ENCODE assay signal across 15 cellular contexts in genomic region chr6:34598725-34599124, GRCh38. TPM values are rescaled to one million over a fixed set of nuclear protein-coding genes. Genes with fewer than 3 reads are reported as not detected.
DNase-seq lines count a peak whose midpoint lies in the region; ATAC-seq and TF ChIP-seq lines count a peak whose summit lies in the region.
"Had no signal": no experiment of that assay in that cellular context is flagged by ENCODE, and none has a peak within 500 bp of the region (broad histone marks: within the 10 kb centered on the region; RNA-seq: fewer than 3 reads in every experiment).

No MANE protein-coding gene starts in this region.

- H3K36me3 Mint-ChIP-seq in activated CD4-positive, alpha-beta memory T cell treated with anti-CD3 and anti-CD28 coated beads for 36 hours: peaks cover 2% of the 10 kb centered on the region

- no peaks in the 10 kb centered on the region for H3K27me3 Mint-ChIP-seq in activated CD4-positive, alpha-beta memory T cell treated with anti-CD3 and anti-CD28 coated beads for 36 hours
- H3K27me3 Mint-ChIP-seq: central memory CD8-positive, alpha-beta T cell had no signal

- TF ChIP-seq EP300 in suprapubic skin (IDR thresholded peaks at IDR 0.05): no peak

- no peaks in the 10 kb centered on the region for H3K36me3 ChIP-seq in suprapubic skin
- H3K36me3 ChIP-seq: pancreas, uterus had no signal

- POLR2A ChIA-PET in activated CD4-positive, alpha-beta memory T cell treated with anti-CD3 and anti-CD28 coated beads for 36 hours (lab: Charles Lee): no interaction called here

- intact Hi-C loops in activated CD4-positive, alpha-beta memory T cell treated with anti-CD3 and anti-CD28 coated beads for 36 hours (cut with micrococcal nuclease): no loop called here

- peaks cover 29% of the 10 kb centered on the region for H3K4me1 Mint-ChIP-seq in activated CD4-positive, alpha-beta memory T cell treated with anti-CD3 and anti-CD28 coated beads for 36 hours (ENCODE audit: low read depth)

- DNase-seq in LNCaP clone FGC (ENCODE audit: low read depth): peak; percentile 98
- peak; percentile 55 for DNase-seq in left lobe of liver (ENCODE audit: low spot score)
- no peak for DNase-seq in suprapubic skin (ENCODE audit: low spot score in 2 of 2)
- DNase-seq in activated CD4-positive, alpha-beta memory T cell treated with anti-CD3 and anti-CD28 coated beads for 36 hours: no peak
- no peak for DNase-seq in OCI-M2 (lab: John Stamatoyannopoulos, UW; ENCODE audit: unreplicated experiment)
- DNase-seq in NCI-H1048 (lab: John Stamatoyannopoulos, UW): no peak
- DNase-seq: activated naive CD4-positive, alpha-beta T cell treated with anti-CD3 and anti-CD28 coated beads, Interleukin-2, amount 50 U/mL, for 16 hours; EL; MV-4-11; NCI-H2171 treated with DMSO at 0.1 percent for 48 hours; pancreas; uterus had no signal

- no peak for TF ChIP-seq CTCF in LNCaP clone FGC (IDR thresholded peaks at IDR 0.05; ENCODE audit: control insufficient read depth, extremely low read depth, insufficient read depth)
- no peak for TF ChIP-seq CTCF in suprapubic skin (IDR thresholded peaks at IDR 0.05)

- no peaks in the 10 kb centered on the region for H3K9me3 ChIP-seq in suprapubic skin
- H3K9me3 ChIP-seq: pancreas, uterus had no signal

- peak overlapping the region; percentile 14; the same call in 1 of the 2 replicates for H3K4me3 ChIP-seq in LNCaP clone FGC (ENCODE audit: low read depth, low read length)
- no peak overlapping the region for H3K4me3 ChIP-seq in suprapubic skin
- H3K4me3 ChIP-seq: pancreas, SK-N-MC, uterus had no signal

- no peak overlapping the region for H3K4me3 Mint-ChIP-seq in activated CD4-positive, alpha-beta memory T cell treated with anti-CD3 and anti-CD28 coated beads for 36 hours
- H3K4me3 Mint-ChIP-seq: central memory CD8-positive, alpha-beta T cell had no signal

- no peak overlapping the region for H3K27ac Mint-ChIP-seq in activated CD4-positive, alpha-beta memory T cell treated with anti-CD3 and anti-CD28 coated beads for 36 hours

- H3K4me1 ChIP-seq in suprapubic skin: peaks cover 48% of the 10 kb centered on the region

- CTCF ChIA-PET in activated CD4-positive, alpha-beta memory T cell treated with anti-CD3 and anti-CD28 coated beads for 36 hours (lab: Charles Lee): interaction anchor here (5.5 kb wide), 1 partner anchor 10 kb away, joined by 37 read pairs; no protein-coding TSS in a partner anchor

- H3K27me3 ChIP-seq in suprapubic skin: no peaks in the 10 kb centered on the region
- H3K27me3 ChIP-seq: pancreas, uterus had no signal

- peak overlapping the region; percentile 67 for H3K27ac ChIP-seq in cingulate gyrus (ENCODE audit: low read depth, low read length)
- peak overlapping the region; percentile 39 for H3K27ac ChIP-seq in suprapubic skin
- H3K27ac ChIP-seq: SK-N-MC, uterus had no signal

- H3K9me3 Mint-ChIP-seq in activated CD4-positive, alpha-beta memory T cell treated with anti-CD3 and anti-CD28 coated beads for 36 hours: no peaks in the 10 kb centered on the region
- H3K9me3 Mint-ChIP-seq: central memory CD8-positive, alpha-beta T cell had no signal

- no peak for TF ChIP-seq POLR2A in suprapubic skin (IDR thresholded peaks at IDR 0.05)

- 47% methylated on average over 3 of the region's 3 CpGs for WGBS in suprapubic skin

- ATAC-seq in left lobe of liver: peak; percentile 49

RNA-seq across cellular contexts. Expression of gene SPDEF, which starts 42.6 kb away (rescaled TPM):
- total RNA-seq in left lobe of liver (0.15 TPM), suprapubic skin (10 to 100 TPM; 25.0 to 45.9 (median 32.3) TPM)
- total RNA-seq in activated CD4-positive, alpha-beta memory T cell treated with anti-CD3 and anti-CD28 coated beads for 36 hours: under 1 TPM in 1 of 2 experiments, not detected in 1; 0.33 TPM

Comparison
In these comparisons a context has a peak if more than half of its experiments do, and no peak if none do; other contexts are left out.
1. DNase-seq: peak in LNCaP clone FGC (single experiment) and left lobe of liver (single experiment); none in suprapubic skin (0 of 2), activated CD4-positive, alpha-beta memory T cell treated with anti-CD3 and anti-CD28 coated beads for 36 hours (single experiment), OCI-M2 (single experiment) and NCI-H1048 (single experiment).
2. RNA of gene SPDEF, which starts 42.6 kb away (total RNA-seq): 25.0 to 45.9 TPM in suprapubic skin; 0.33 TPM in activated CD4-positive, alpha-beta memory T cell treated with anti-CD3 and anti-CD28 coated beads for 36 hours and 0.15 TPM in left lobe of liver (single experiment); every median in the first group is over 10 times any median in the second.